Comparison of ENCODE assay signal across 15 cellular contexts in the genomic region with DNA sequence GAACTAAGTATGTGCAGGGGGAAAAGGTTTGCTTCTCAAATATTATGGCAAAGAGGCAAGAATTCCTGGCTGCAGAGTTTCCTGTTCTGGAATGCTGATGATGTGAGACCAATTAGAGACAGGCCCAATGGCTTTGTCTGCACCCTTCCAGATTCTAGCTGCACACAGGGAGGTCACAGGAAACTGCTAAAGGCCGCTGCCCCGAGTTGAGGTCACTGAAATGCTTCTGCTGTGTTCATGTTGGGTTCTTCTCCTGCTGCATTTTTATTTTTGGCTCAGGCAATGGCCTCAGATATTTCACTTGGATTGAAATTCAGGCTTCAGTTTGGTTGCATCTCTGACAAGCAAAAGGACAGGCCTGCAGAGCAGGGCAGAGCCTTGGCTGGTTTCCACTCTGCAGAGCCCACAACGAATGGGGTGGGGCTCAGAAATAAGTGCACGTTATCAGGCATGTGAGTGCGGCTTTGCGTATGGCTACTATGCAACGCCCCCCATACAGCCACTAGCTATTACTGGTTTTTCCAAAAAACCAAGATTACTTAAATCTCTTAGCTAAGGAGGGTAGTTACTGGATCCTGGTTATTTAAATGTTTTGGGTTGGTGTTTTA.
DNase-seq lines count a peak whose midpoint lies in the region; ATAC-seq and TF ChIP-seq lines count a peak whose summit lies in the region.
"Had no signal": no experiment of that assay in that cellular context is flagged by ENCODE, and none has a peak within 500 bp of the region (broad histone marks: within the 10 kb centered on the region; RNA-seq: fewer than 3 reads in every experiment).

No MANE protein-coding gene starts in this region.

- DNase-seq in endodermal cell (peak; percentile 62), right lobe of liver (peak in 1 of 3 donors; percentile 48), spleen (no peak), NCI-H510A (lab: John Stamatoyannopoulos, UW) (no peak), NAMALWA (ENCODE audit: low spot score) (no peak), activated T-cell treated with anti-CD3 and anti-CD28 coated beads for 4 hours (no peak)
- no peak for DNase-seq in activated T-cell treated with anti-CD3 and anti-CD28 coated beads, Interleukin-2, amount 50 U/mL, for 48 hours
- DNase-seq: activated naive CD8-positive, alpha-beta T cell treated with anti-CD3 and anti-CD28 coated beads for 36 hours; CD8-positive, alpha-beta T cell; GF-D8; MG63; naive thymus-derived CD4-positive, alpha-beta T cell had no signal

- no peak for TF ChIP-seq EP300 in Ishikawa (IDR thresholded peaks at IDR 0.05; ENCODE audit: borderline replicate concordance)

- no peaks in the 10 kb centered on the region for H3K36me3 ChIP-seq in endodermal cell (ENCODE audit: control insufficient read depth, insufficient read depth, low read length)
- H3K36me3 ChIP-seq in right lobe of liver: no peaks in the 10 kb centered on the region
- H3K36me3 ChIP-seq in spleen: no peaks in the 10 kb centered on the region
- H3K36me3 ChIP-seq: MG63 had no signal

- H3K4me1 Mint-ChIP-seq in endodermal cell: peaks cover 27% of the 10 kb centered on the region

- TF ChIP-seq RAD21 in Ishikawa (IDR thresholded peaks at IDR 0.05; ENCODE audit: low read depth): no peak

- TF ChIP-seq CTCF in endodermal cell (conservative IDR thresholded peaks at IDR 0.05): no peak
- no peak for TF ChIP-seq CTCF in right lobe of liver (IDR thresholded peaks at IDR 0.05)
- TF ChIP-seq CTCF in spleen (IDR thresholded peaks at IDR 0.05 in 8 of 11, conservative IDR thresholded peaks at IDR 0.05 in 3 of 11): no peak

- no peak overlapping the region for H3K9ac ChIP-seq in endodermal cell (ENCODE audit: extremely low read depth, low read length, poor library complexity, severe bottlenecking)

- H3K27ac Mint-ChIP-seq in endodermal cell: peak overlapping the region; percentile 69
- H3K27ac Mint-ChIP-seq: activated naive CD8-positive, alpha-beta T cell treated with anti-CD3 and anti-CD28 coated beads for 36 hours; CD8-positive, alpha-beta T cell had no signal

- no peak overlapping the region for H3K4me3 ChIP-seq in endodermal cell (ENCODE audit: low read length)
- no peak overlapping the region for H3K4me3 ChIP-seq in right lobe of liver
- no peak overlapping the region for H3K4me3 ChIP-seq in spleen
- H3K4me3 ChIP-seq: MG63, smooth muscle cell had no signal

- H3K27ac ChIP-seq in endodermal cell (ENCODE audit: low read depth, low read length) (no peak overlapping the region), right lobe of liver (peak overlapping the region in 2 of 3 donors; percentile 3 to 15), spleen (peak overlapping the region in 5 of 8 donors; percentile 5 to 53 (median 38))
- H3K27ac ChIP-seq: HL-60 had no signal

- no peaks in the 10 kb centered on the region for H3K4me1 ChIP-seq in endodermal cell (ENCODE audit: control insufficient read depth, insufficient read depth, low read length)
- H3K4me1 ChIP-seq in right lobe of liver: peaks cover 0 to 24% (median 5%) of the 10 kb centered on the region in 4 donors
- peaks cover 0 to 17% (median 7%) of the 10 kb centered on the region in 6 donors for H3K4me1 ChIP-seq in spleen

- H3K9me3 Mint-ChIP-seq in endodermal cell: no peaks in the 10 kb centered on the region
- H3K9me3 Mint-ChIP-seq: activated naive CD8-positive, alpha-beta T cell treated with anti-CD3 and anti-CD28 coated beads for 36 hours; CD8-positive, alpha-beta T cell; naive thymus-derived CD4-positive, alpha-beta T cell had no signal

- TF ChIP-seq POLR2A in right lobe of liver (IDR thresholded peaks at IDR 0.05) (no peak), spleen (IDR thresholded peaks at IDR 0.05) (no peak)

- WGBS in endodermal cell (ENCODE audit: insufficient coverage in 1 of 2, insufficient read length in 1 of 2), 2 experiments: 81% methylated on average over 4 to 7 of the region's 7 CpGs
- 29% methylated on average over 4 of the region's 7 CpGs for WGBS in right lobe of liver (ENCODE audit: insufficient coverage, low coverage, low lambda C conversion rate, missing lambda C conversion rate)
- WGBS in spleen, 5 donors: 53 to 78% (median 69%) methylated on average over 7 of the region's 7 CpGs

- H3K4me3 Mint-ChIP-seq in endodermal cell: no peak overlapping the region
- H3K4me3 Mint-ChIP-seq: activated naive CD8-positive, alpha-beta T cell treated with anti-CD3 and anti-CD28 coated beads for 36 hours; CD8-positive, alpha-beta T cell; naive thymus-derived CD4-positive, alpha-beta T cell had no signal

- H3K9me3 ChIP-seq in endodermal cell (ENCODE audit: control insufficient read depth, low read length) (no peaks in the 10 kb centered on the region), right lobe of liver (no peaks in the 10 kb centered on the region), spleen (no peaks in the 10 kb centered on the region)
- H3K9me3 ChIP-seq: MG63 had no signal

- no peaks in the 10 kb centered on the region for H3K27me3 Mint-ChIP-seq in endodermal cell (ENCODE audit: insufficient read depth)
- H3K27me3 Mint-ChIP-seq: activated naive CD8-positive, alpha-beta T cell treated with anti-CD3 and anti-CD28 coated beads for 36 hours; naive thymus-derived CD4-positive, alpha-beta T cell had no signal

- ATAC-seq in right lobe of liver: peak; percentile 49 to 78 (median 71)
- ATAC-seq: CD8-positive, alpha-beta T cell; naive thymus-derived CD4-positive, alpha-beta T cell had no signal

- intact Hi-C loops in right lobe of liver (cut with DNase I) (no loop called here), spleen (cut with DNase I; ENCODE audit: low total_unique reads) (no loop called here)

- H3K27me3 ChIP-seq in endodermal cell (ENCODE audit: control insufficient read depth, insufficient read depth, low read length, poor library complexity, severe bottlenecking) (no peaks in the 10 kb centered on the region), right lobe of liver (no peaks in the 10 kb centered on the region), spleen (replicated peaks in 1 of 7) (no peaks in the 10 kb centered on the region)
- H3K27me3 ChIP-seq: MG63 had no signal

- H3K36me3 Mint-ChIP-seq in endodermal cell (ENCODE audit: low read depth): peaks cover 3% of the 10 kb centered on the region
- H3K36me3 Mint-ChIP-seq: activated naive CD8-positive, alpha-beta T cell treated with anti-CD3 and anti-CD28 coated beads for 36 hours; CD8-positive, alpha-beta T cell had no signal

TF ChIP-seq in Ishikawa, 13 proteins besides CTCF, POLR2A, EP300 and RAD21:
- TF ChIP-seq TCF12 (IDR thresholded peaks at IDR 0.05; ENCODE audit: low read depth) (0 out of 2 replicates have a peak, but pooled peaks have one; percentile 25), YY1 (IDR thresholded peaks at IDR 0.05; ENCODE audit: low read depth) (no peak), TEAD4 (IDR thresholded peaks at IDR 0.05) (peak; percentile 42)
- TF ChIP-seq, protein P1, sequence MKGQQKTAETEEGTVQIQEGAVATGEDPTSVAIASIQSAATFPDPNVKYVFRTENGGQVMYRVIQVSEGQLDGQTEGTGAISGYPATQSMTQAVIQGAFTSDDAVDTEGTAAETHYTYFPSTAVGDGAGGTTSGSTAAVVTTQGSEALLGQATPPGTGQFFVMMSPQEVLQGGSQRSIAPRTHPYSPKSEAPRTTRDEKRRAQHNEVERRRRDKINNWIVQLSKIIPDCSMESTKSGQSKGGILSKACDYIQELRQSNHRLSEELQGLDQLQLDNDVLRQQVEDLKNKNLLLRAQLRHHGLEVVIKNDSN (IDR thresholded peaks at IDR 0.05): no peak
